ENCODE assay signal across 1 cellular context in the genomic region with DNA sequence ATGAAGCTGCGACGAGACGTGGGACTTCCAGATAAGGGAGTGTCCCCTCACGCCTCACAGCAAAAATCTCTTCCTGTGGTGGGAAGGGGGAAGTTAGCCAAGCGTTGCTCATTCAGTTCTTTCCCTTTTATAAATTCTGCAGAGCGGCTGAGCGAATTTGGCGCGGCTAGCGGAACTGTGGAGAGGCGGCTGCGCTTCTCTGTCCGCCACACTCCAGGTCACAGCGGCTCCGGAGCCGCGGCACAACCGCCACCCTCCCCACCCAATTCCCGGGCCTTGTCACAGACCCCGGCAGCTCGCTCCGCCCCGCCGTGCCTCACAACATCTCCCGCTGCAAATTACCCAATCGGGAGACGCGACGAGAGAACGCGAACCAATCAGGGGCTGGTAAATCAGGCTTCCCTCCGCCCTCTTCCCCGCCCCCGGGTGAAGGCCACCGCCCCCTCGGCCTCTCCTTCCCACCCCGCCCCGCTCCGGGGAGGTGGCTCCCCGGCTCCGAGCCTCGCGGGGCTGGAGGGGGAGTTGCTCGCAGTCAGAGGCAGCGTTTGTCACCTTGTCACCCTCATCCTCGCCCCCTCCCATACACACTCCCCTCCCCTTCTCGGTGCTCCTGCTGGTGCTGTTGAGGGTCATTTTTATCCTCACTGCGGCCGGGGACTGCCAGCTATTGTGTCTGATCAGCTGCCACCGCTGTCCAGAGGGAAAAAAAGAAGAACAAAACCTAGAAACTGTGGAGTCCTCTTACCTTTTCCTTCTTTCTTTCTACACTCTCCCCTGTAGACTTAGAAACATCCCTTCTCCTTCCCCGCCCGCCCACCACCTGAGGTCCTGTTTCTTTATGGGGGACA.
TF ChIP-seq lines count a peak whose summit lies in the region.

No MANE protein-coding gene starts in this region.

TF ChIP-seq in WTC11, 78 proteins besides CTCF, POLR2A, EP300 and RAD21 (continued from another document):
- TF ChIP-seq IRF1 (CRISPR knock-in tag; IDR thresholded peaks at IDR 0.05) (no peak), ZNF232 (CRISPR knock-in tag; IDR thresholded peaks at IDR 0.05) (0 out of 2 replicates have a peak, but pooled peaks have one; percentile 32), IRF2 (CRISPR knock-in tag; IDR thresholded peaks at IDR 0.05; ENCODE audit: borderline replicate concordance, low read depth) (no peak), ELF4 (CRISPR knock-in tag; IDR thresholded peaks at IDR 0.05; ENCODE audit: low read depth) (no peak), OVOL2 (CRISPR knock-in tag; IDR thresholded peaks at IDR 0.05; ENCODE audit: borderline replicate concordance) (no peak), RELA (CRISPR knock-in tag; IDR thresholded peaks at IDR 0.05; ENCODE audit: borderline replicate concordance) (no peak), PRRX2 (CRISPR knock-in tag; IDR thresholded peaks at IDR 0.05) (no peak), TEAD1 (CRISPR knock-in tag; IDR thresholded peaks at IDR 0.05) (no peak), NFYB (CRISPR knock-in tag; conservative IDR thresholded peaks at IDR 0.05; ENCODE audit: low read depth) (peak; percentile 55; the same call in 1 of the 2 replicates), SMAD4 (CRISPR knock-in tag; IDR thresholded peaks at IDR 0.05) (no peak), USF2 (CRISPR knock-in tag; IDR thresholded peaks at IDR 0.05) (no peak)
- TF ChIP-seq, protein P1, sequence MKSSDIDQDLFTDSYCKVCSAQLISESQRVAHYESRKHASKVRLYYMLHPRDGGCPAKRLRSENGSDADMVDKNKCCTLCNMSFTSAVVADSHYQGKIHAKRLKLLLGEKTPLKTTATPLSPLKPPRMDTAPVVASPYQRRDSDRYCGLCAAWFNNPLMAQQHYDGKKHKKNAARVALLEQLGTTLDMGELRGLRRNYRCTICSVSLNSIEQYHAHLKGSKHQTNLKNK (CRISPR knock-in tag; IDR thresholded peaks at IDR 0.05), result no peak
